Comparison of ENCODE assay signal across 14 cellular contexts in the genomic region with DNA sequence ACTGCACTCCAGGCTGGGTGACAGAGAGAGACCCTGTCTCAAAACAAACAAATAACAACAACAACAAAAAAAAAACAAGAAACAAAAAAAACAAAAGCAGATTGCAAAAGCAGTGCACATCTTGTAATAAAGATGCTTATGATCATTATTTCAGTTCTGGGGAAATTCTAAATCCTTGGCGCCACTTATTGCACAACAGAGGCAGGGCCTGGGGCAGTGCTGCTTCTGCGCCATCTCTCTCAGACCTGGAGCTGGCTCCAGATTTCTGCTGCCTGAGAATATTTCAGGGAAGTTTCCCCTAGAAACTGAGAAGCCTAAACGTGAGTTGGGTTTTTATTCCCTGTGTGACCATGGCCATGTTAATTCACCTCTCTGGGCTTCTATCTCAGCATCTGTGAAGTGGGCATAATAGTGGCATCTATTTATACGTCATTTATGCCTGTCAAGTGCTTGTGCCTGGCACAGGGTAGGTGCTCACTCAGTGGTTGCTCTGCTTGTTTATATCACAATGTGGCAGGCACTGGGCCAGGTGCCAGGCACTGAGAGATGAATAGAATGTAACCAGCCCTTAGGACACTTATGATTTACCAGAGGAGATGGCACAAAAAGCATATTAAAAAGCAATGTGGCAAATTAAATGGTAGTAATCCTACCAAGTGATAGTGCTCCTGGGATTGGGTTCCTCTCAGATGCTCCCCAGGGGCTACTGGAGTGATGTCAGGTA.
A peak's percentile ranks its signal among the peaks of the same experiment; 100 is the strongest.
DNase-seq lines count a peak whose midpoint lies in the region; ATAC-seq and TF ChIP-seq lines count a peak whose summit lies in the region.
"Had no signal": no experiment of that assay in that cellular context is flagged by ENCODE, and none has a peak within 500 bp of the region (broad histone marks: within the 10 kb centered on the region; RNA-seq: fewer than 3 reads in every experiment).

No MANE protein-coding gene starts in this region.

- H3K27ac Mint-ChIP-seq in activated CD4-positive, alpha-beta T cell treated with anti-CD3 and anti-CD28 coated beads, Interleukin-2, amount 10 ng/mL, durations not matched to agents 7 days and 5 days: peak overlapping the region; percentile 60
- peak overlapping the region; percentile 71 for H3K27ac Mint-ChIP-seq in stimulated activated effector memory CD8-positive, alpha-beta T cell treated with anti-CD3 and anti-CD28 coated beads, Interleukin-12 subunit alpha, Interleukin-12 subunit beta, amount 100 ng/mL, for 72 hours
- no peak overlapping the region for H3K27ac Mint-ChIP-seq in osteocyte (ENCODE audit: unreplicated experiment)
- H3K27ac Mint-ChIP-seq: activated CD4-positive, alpha-beta T cell treated with anti-CD3 and anti-CD28 coated beads for 36 hours; activated naive CD8-positive, alpha-beta T cell; dendritic cell treated with granulocyte-macrophage colony-stimulating factor and Interleukin-4, amounts not matched to agents 40 ng/mL and 50 ng/mL, for 4 days had no signal

- peaks cover 36% of the 10 kb centered on the region for H3K4me1 Mint-ChIP-seq in activated CD4-positive, alpha-beta T cell treated with anti-CD3 and anti-CD28 coated beads, Interleukin-2, amount 10 ng/mL, durations not matched to agents 7 days and 5 days
- H3K4me1 Mint-ChIP-seq in stimulated activated effector memory CD8-positive, alpha-beta T cell treated with anti-CD3 and anti-CD28 coated beads, Interleukin-12 subunit alpha, Interleukin-12 subunit beta, amount 100 ng/mL, for 72 hours: peaks cover 21% of the 10 kb centered on the region
- peaks cover under 1% of the 10 kb centered on the region for H3K4me1 Mint-ChIP-seq in osteocyte (ENCODE audit: unreplicated experiment)

- no peaks in the 10 kb centered on the region for H3K27me3 Mint-ChIP-seq in activated CD4-positive, alpha-beta T cell treated with anti-CD3 and anti-CD28 coated beads, Interleukin-2, amount 10 ng/mL, durations not matched to agents 7 days and 5 days
- no peaks in the 10 kb centered on the region for H3K27me3 Mint-ChIP-seq in osteocyte (ENCODE audit: unreplicated experiment)
- H3K27me3 Mint-ChIP-seq: activated CD4-positive, alpha-beta T cell treated with anti-CD3 and anti-CD28 coated beads for 36 hours; activated naive CD8-positive, alpha-beta T cell; dendritic cell treated with granulocyte-macrophage colony-stimulating factor and Interleukin-4, amounts not matched to agents 40 ng/mL and 50 ng/mL, for 4 days had no signal

- no peaks in the 10 kb centered on the region for H3K9me3 Mint-ChIP-seq in activated CD4-positive, alpha-beta T cell treated with anti-CD3 and anti-CD28 coated beads, Interleukin-2, amount 10 ng/mL, durations not matched to agents 7 days and 5 days
- H3K9me3 Mint-ChIP-seq in stimulated activated effector memory CD8-positive, alpha-beta T cell treated with anti-CD3 and anti-CD28 coated beads, Interleukin-12 subunit alpha, Interleukin-12 subunit beta, amount 100 ng/mL, for 72 hours: no peaks in the 10 kb centered on the region
- no peaks in the 10 kb centered on the region for H3K9me3 Mint-ChIP-seq in osteocyte (ENCODE audit: unreplicated experiment)
- H3K9me3 Mint-ChIP-seq: dendritic cell treated with granulocyte-macrophage colony-stimulating factor and Interleukin-4, amounts not matched to agents 40 ng/mL and 50 ng/mL, for 4 days had no signal

- H3K36me3 Mint-ChIP-seq in activated CD4-positive, alpha-beta T cell treated with anti-CD3 and anti-CD28 coated beads, Interleukin-2, amount 10 ng/mL, durations not matched to agents 7 days and 5 days (ENCODE audit: low read depth): peaks cover 14% of the 10 kb centered on the region
- H3K36me3 Mint-ChIP-seq in stimulated activated effector memory CD8-positive, alpha-beta T cell treated with anti-CD3 and anti-CD28 coated beads, Interleukin-12 subunit alpha, Interleukin-12 subunit beta, amount 100 ng/mL, for 72 hours: peaks cover 12% of the 10 kb centered on the region
- no peaks in the 10 kb centered on the region for H3K36me3 Mint-ChIP-seq in osteocyte (ENCODE audit: unreplicated experiment)

- DNase-seq in activated CD4-positive, alpha-beta T cell treated with anti-CD3 and anti-CD28 coated beads, Interleukin-2, amount 10 ng/mL, durations not matched to agents 7 days and 5 days: no peak
- DNase-seq in activated CD4-positive, alpha-beta T cell treated with anti-CD3 and anti-CD28 coated beads for 4 hours: no peak
- DNase-seq in NCI-H2107 (lab: John Stamatoyannopoulos, UW) (peak; percentile 89), breast epithelium (ENCODE audit: low spot score in 2 of 2) (peak; percentile 69 to 72), osteocyte (ENCODE audit: extremely low spot score, unreplicated experiment) (no peak)
- DNase-seq in stimulated activated effector memory CD8-positive, alpha-beta T cell treated with anti-CD3 and anti-CD28 coated beads, Interleukin-12 subunit alpha, Interleukin-12 subunit beta, amount 100 ng/mL, for 72 hours (ENCODE audit: low spot score in 2 of 2): no peak
- DNase-seq: foreskin fibroblast; stimulated activated CD4-positive, alpha-beta T cell treated with anti-CD3 and anti-CD28 coated beads, Interleukin-4, amount 100 ng/mL, for 1 hour had no signal

- ATAC-seq in stimulated activated effector memory CD8-positive, alpha-beta T cell treated with anti-CD3 and anti-CD28 coated beads, Interleukin-12 subunit alpha, Interleukin-12 subunit beta, amount 100 ng/mL, for 72 hours: no peak
- no peak for ATAC-seq in HG03039 (IDR thresholded peaks at IDR 0.05; ENCODE audit: unreplicated experiment)
- ATAC-seq in GM21526 (IDR thresholded peaks at IDR 0.05; ENCODE audit: low FRiP score, unreplicated experiment): no peak
- ATAC-seq: left colon had no signal

- POLR2A ChIA-PET in activated CD4-positive, alpha-beta T cell treated with anti-CD3 and anti-CD28 coated beads, Interleukin-2, amount 10 ng/mL, durations not matched to agents 7 days and 5 days (lab: Charles Lee): no interaction called here

- H3K4me3 Mint-ChIP-seq in activated CD4-positive, alpha-beta T cell treated with anti-CD3 and anti-CD28 coated beads, Interleukin-2, amount 10 ng/mL, durations not matched to agents 7 days and 5 days: no peak overlapping the region
- H3K4me3 Mint-ChIP-seq in stimulated activated effector memory CD8-positive, alpha-beta T cell treated with anti-CD3 and anti-CD28 coated beads, Interleukin-12 subunit alpha, Interleukin-12 subunit beta, amount 100 ng/mL, for 72 hours: no peak overlapping the region
- no peak overlapping the region for H3K4me3 Mint-ChIP-seq in osteocyte (ENCODE audit: unreplicated experiment)
- H3K4me3 Mint-ChIP-seq: activated CD4-positive, alpha-beta T cell treated with anti-CD3 and anti-CD28 coated beads for 36 hours; activated naive CD8-positive, alpha-beta T cell; dendritic cell treated with granulocyte-macrophage colony-stimulating factor and Interleukin-4, amounts not matched to agents 40 ng/mL and 50 ng/mL, for 4 days had no signal

- no peak overlapping the region for H3K4me3 ChIP-seq in breast epithelium

- no peaks in the 10 kb centered on the region for H3K36me3 ChIP-seq in breast epithelium

- H3K27ac ChIP-seq in breast epithelium: peak overlapping the region in 1 of 2 donors; percentile 66

- CTCF ChIA-PET in activated CD4-positive, alpha-beta T cell treated with anti-CD3 and anti-CD28 coated beads, Interleukin-2, amount 10 ng/mL, durations not matched to agents 7 days and 5 days (lab: Charles Lee): interaction anchor here (0.6 to 1.6 kb wide), 3 partner anchors 19 to 1461 kb away, joined by 3 to 5 read pairs (median 4); no protein-coding TSS in a partner anchor

- intact Hi-C loops in breast epithelium (cut with DNase I; ENCODE audit: low total_unique reads): no loop called here

- H3K27me3 ChIP-seq in breast epithelium: no peaks in the 10 kb centered on the region

- peaks cover 0 to 7% of the 10 kb centered on the region in 2 donors for H3K4me1 ChIP-seq in breast epithelium

- TF ChIP-seq CTCF in breast epithelium (IDR thresholded peaks at IDR 0.05): no peak
- TF ChIP-seq CTCF in osteocyte (IDR thresholded peaks at IDR 0.05): no peak

- TF ChIP-seq POLR2A in breast epithelium (IDR thresholded peaks at IDR 0.05): no peak

- H3K9me3 ChIP-seq in breast epithelium: no peaks in the 10 kb centered on the region

Comparison
In these comparisons a context has a peak if more than half of its experiments do, and no peak if none do; other contexts are left out.
1. DNase-seq: peak in NCI-H2107 (single experiment) and breast epithelium (2 of 2); none in activated CD4-positive, alpha-beta T cell treated with anti-CD3 and anti-CD28 coated beads, Interleukin-2, amount 10 ng/mL, durations not matched to agents 7 days and 5 days (single experiment), activated CD4-positive, alpha-beta T cell treated with anti-CD3 and anti-CD28 coated beads for 4 hours (0 of 2), stimulated activated effector memory CD8-positive, alpha-beta T cell treated with anti-CD3 and anti-CD28 coated beads, Interleukin-12 subunit alpha, Interleukin-12 subunit beta, amount 100 ng/mL, for 72 hours (0 of 2) and osteocyte (single experiment).